ENCODE assay signal across 21 cellular contexts in the genomic region with DNA sequence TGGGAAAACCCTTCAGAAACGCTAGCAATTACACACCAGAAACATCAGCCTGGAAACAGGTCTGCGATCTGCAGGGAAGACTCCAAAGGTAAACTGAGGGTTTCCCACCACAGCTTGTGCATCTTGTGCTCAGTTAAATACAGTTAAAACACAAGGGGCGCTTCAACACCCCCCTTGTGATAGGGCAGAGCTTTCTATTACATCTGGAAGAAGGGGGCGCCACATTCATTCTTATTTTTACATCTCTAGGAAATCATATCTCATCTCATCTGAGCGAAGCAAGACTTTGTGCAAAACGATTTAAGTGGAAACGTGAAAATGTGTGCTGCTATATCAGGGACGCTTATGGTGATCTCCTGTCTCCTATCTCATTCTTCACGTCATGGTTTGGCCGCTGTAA. TPM values are rescaled to one million over a fixed set of nuclear protein-coding genes. Genes with fewer than 3 reads are reported as not detected.
DNase-seq lines count a peak whose midpoint lies in the region; ATAC-seq, FAIRE-seq and TF ChIP-seq lines count a peak whose summit lies in the region.
"Had no signal": no experiment of that assay in that cellular context is flagged by ENCODE, and none has a peak within 500 bp of the region (broad histone marks: within the 10 kb centered on the region; RNA-seq: fewer than 3 reads in every experiment).

No MANE protein-coding gene starts in this region.

- H3K27me3 ChIP-seq in A673 (replicated peaks; ENCODE audit: insufficient read depth, low read depth, low read length, poor library complexity) (no peaks in the 10 kb centered on the region), DND-41 (ENCODE audit: insufficient read depth, low read length, poor library complexity) (no peaks in the 10 kb centered on the region), OCI-LY1 (ENCODE audit: insufficient read depth, low read length) (no peaks in the 10 kb centered on the region), endothelial cell of umbilical vein (ENCODE audit: control insufficient read depth in 2 of 2, insufficient read depth in 2 of 2, low read length in 2 of 2) (peaks cover 0 to 3% of the 10 kb centered on the region in 2 experiments), small intestine (ENCODE audit: control insufficient read depth in 2 of 2, insufficient read depth in 2 of 2, low read length in 2 of 2) (no peaks in the 10 kb centered on the region), heart left ventricle (no peaks in the 10 kb centered on the region)
- H3K27me3 ChIP-seq: cardiac muscle cell, neural progenitor cell had no signal

- ATAC-seq in DND-41 (ENCODE audit: insufficient read depth, low read depth) (no peak), heart left ventricle (no peak)
- ATAC-seq: activated CD4-positive, CD25-positive, alpha-beta regulatory T cell treated with anti-CD3 and anti-CD28 coated beads, Interleukin-2, amount 50 U/mL, for 24 hours; sciatic nerve had no signal

- H3K9ac ChIP-seq in DND-41 (ENCODE audit: low read depth, low read length) (no peak overlapping the region), OCI-LY1 (ENCODE audit: low read length) (no peak overlapping the region), endothelial cell of umbilical vein (replicated peaks; ENCODE audit: extremely low read depth, insufficient read depth, low read length) (no peak overlapping the region)
- H3K9ac ChIP-seq: KMS-11, neural progenitor cell had no signal

- FAIRE-seq in endothelial cell of umbilical vein (lab: Jason Lieb, UNC) (no peak), small intestine (lab: Jason Lieb, UNC) (no peak)

- no TSS peak for BruUV-seq in A673 (replicated peaks; lab: Mats Ljungman, UMichigan)
- BruUV-seq in endothelial cell of umbilical vein (replicated peaks; lab: Mats Ljungman, UMichigan), result TSS peak; percentile 15

- CTCF ChIA-PET in A673 (lab: Charles Lee) (no interaction called here), endothelial cell of umbilical vein (lab: Charles Lee) (interaction anchor here (0.9 to 1.7 kb wide), 5 partner anchors 9 to 193 kb away, joined by 3 to 6 read pairs (median 4); no protein-coding TSS in a partner anchor)

- H3K9me3 ChIP-seq in A673 (ENCODE audit: low read depth, low read length, poor library complexity, severe bottlenecking) (no peaks in the 10 kb centered on the region), DND-41 (ENCODE audit: insufficient read depth, low read length, severe bottlenecking) (no peaks in the 10 kb centered on the region), OCI-LY1 (ENCODE audit: low read length) (no peaks in the 10 kb centered on the region), endothelial cell of umbilical vein (replicated peaks; ENCODE audit: control insufficient read depth, insufficient read depth, low read length) (no peaks in the 10 kb centered on the region), small intestine (ENCODE audit: control insufficient read depth, low read depth) (no peaks in the 10 kb centered on the region), heart left ventricle (no peaks in the 10 kb centered on the region)

- H3K4me3 ChIP-seq in A673 (ENCODE audit: low read depth, low read length, poor library complexity, severe bottlenecking) (no peak overlapping the region), DND-41 (ENCODE audit: low read depth in 1 of 2, low read length in 2 of 2) (no peak overlapping the region), OCI-LY1 (ENCODE audit: low read depth, low read length, poor library complexity, severe bottlenecking) (no peak overlapping the region), endothelial cell of umbilical vein (replicated peaks in 1 of 3; ENCODE audit: insufficient read depth in 1 of 3, low read depth in 1 of 3, low read length in 3 of 3) (no peak overlapping the region), small intestine (ENCODE audit: low read depth in 1 of 2, low read length in 2 of 2) (no peak overlapping the region), heart left ventricle (no peak overlapping the region)
- H3K4me3 ChIP-seq: cardiac muscle cell, neural progenitor cell had no signal

- no peaks in the 10 kb centered on the region for H3K9me2 ChIP-seq in OCI-LY1 (ENCODE audit: low read depth, low read length)

- no peak for TF ChIP-seq POLR2A in endothelial cell of umbilical vein (IDR thresholded peaks at IDR 0.05; ENCODE audit: low read depth, low read length)
- no peak for TF ChIP-seq POLR2A in heart left ventricle (IDR thresholded peaks at IDR 0.05)

- H3K9me1 ChIP-seq in endothelial cell of umbilical vein (replicated peaks; ENCODE audit: control insufficient read depth, extremely low read depth, insufficient read depth, low read length), result no peaks in the 10 kb centered on the region

- H3K79me2 ChIP-seq in DND-41 (ENCODE audit: insufficient read depth, low read length), result no peaks in the 10 kb centered on the region
- H3K79me2 ChIP-seq in OCI-LY1 (ENCODE audit: insufficient read depth, low read length), result no peaks in the 10 kb centered on the region
- no peaks in the 10 kb centered on the region for H3K79me2 ChIP-seq in endothelial cell of umbilical vein (ENCODE audit: control insufficient read depth, insufficient read depth, low read length)

- POLR2A ChIA-PET in A673 (lab: Charles Lee; ENCODE audit: low non-redundant PET) (no interaction called here), endothelial cell of umbilical vein (lab: Charles Lee) (no interaction called here)

- H3K4me2 ChIP-seq in DND-41 (ENCODE audit: insufficient read depth, low read length), result no peak overlapping the region
- H3K4me2 ChIP-seq in OCI-LY1 (ENCODE audit: low read length), result no peak overlapping the region
- H3K4me2 ChIP-seq in endothelial cell of umbilical vein (ENCODE audit: insufficient read depth, low read length), result no peak overlapping the region
- H3K4me2 ChIP-seq: KMS-11, neural progenitor cell had no signal

- WGBS in small intestine, 3 donors, result 82 to 86% (median 84%) methylated on average over 10 of the region's 10 CpGs
- WGBS in heart left ventricle, 4 donors, result 84 to 90% (median 87%) methylated on average over 10 of the region's 10 CpGs

- DNase-seq in A673 (ENCODE audit: low spot score) (no peak), DND-41 (no peak), endothelial cell of umbilical vein (ENCODE audit: low read depth, low spot score) (no peak), small intestine (no peak), LoVo (ENCODE audit: low spot score) (no peak), heart left ventricle (no peak), anterior cingulate cortex (lab: John Stamatoyannopoulos, UW) (no peak)
- DNase-seq: activated CD8-positive, alpha-beta memory T cell treated with anti-CD3 and anti-CD28 coated beads, Interleukin-2, amount 50 U/mL, for 4 hours; HCEC 1CT; immature natural killer cell; NCI-H2029; NCI-H524 treated with DMSO at 0.1 percent for 48 hours; stimulated activated CD4-positive, alpha-beta T cell treated with anti-CD3 and anti-CD28 coated beads, Interleukin-4, amount 100 ng/mL, for 1 hour; trophoblast cell had no signal

- H3K4me1 ChIP-seq in A673 (ENCODE audit: insufficient read depth, low read length, poor library complexity, severe bottlenecking), result no peaks in the 10 kb centered on the region
- H3K4me1 ChIP-seq in DND-41 (ENCODE audit: insufficient read depth, low read length), result no peaks in the 10 kb centered on the region
- H3K4me1 ChIP-seq in OCI-LY1 (ENCODE audit: insufficient read depth, low read length, severe bottlenecking), result no peaks in the 10 kb centered on the region
- H3K4me1 ChIP-seq in endothelial cell of umbilical vein (ENCODE audit: control insufficient read depth, extremely low read depth, insufficient read depth, low read length), result no peaks in the 10 kb centered on the region
- H3K4me1 ChIP-seq in small intestine (ENCODE audit: control insufficient read depth in 2 of 2, insufficient read depth in 1 of 2, low read depth in 1 of 2, low read length in 1 of 2), result no peaks in the 10 kb centered on the region
- H3K4me1 ChIP-seq in heart left ventricle, result peaks cover 0 to 7% (median 0%) of the 10 kb centered on the region in 12 donors
- H3K4me1 ChIP-seq: neural progenitor cell had no signal

- intact Hi-C loops in A673 (cut with micrococcal nuclease; ENCODE audit: unreplicated experiment), result no loop called here
- intact Hi-C loops in endothelial cell of umbilical vein (cut with micrococcal nuclease), result no loop called here
- intact Hi-C loops in heart left ventricle (cut with DNase I), result no loop called here

- dilution Hi-C loops in endothelial cell of umbilical vein (cut with MboI; ENCODE audit: extremely low pct_ligation_motif_present, low sequenced_read_pairs), result no loop called here

- H3K36me3 ChIP-seq in A673 (ENCODE audit: insufficient read depth, low read length, poor library complexity, severe bottlenecking) (no peaks in the 10 kb centered on the region), DND-41 (ENCODE audit: insufficient read depth, low read length) (peaks cover 17% of the 10 kb centered on the region), OCI-LY1 (ENCODE audit: insufficient read depth, low read length) (peaks cover 45% of the 10 kb centered on the region), endothelial cell of umbilical vein (ENCODE audit: control insufficient read depth in 2 of 2, extremely low read depth in 1 of 2, insufficient read depth in 2 of 2, low read length in 2 of 2) (peaks cover 0 to 18% of the 10 kb centered on the region in 2 experiments), small intestine (ENCODE audit: control insufficient read depth in 2 of 2, insufficient read depth in 2 of 2, low read length in 2 of 2) (peaks cover 0 to 2% of the 10 kb centered on the region in 2 donors), heart left ventricle (peaks cover 0 to 31% (median 0%) of the 10 kb centered on the region in 9 donors)
- H3K36me3 ChIP-seq: cardiac muscle cell, neural progenitor cell had no signal

- H3K27ac ChIP-seq in A673 (ENCODE audit: low read depth, low read length, poor library complexity, severe bottlenecking) (no peak overlapping the region), DND-41 (ENCODE audit: low read length) (no peak overlapping the region), OCI-LY1 (ENCODE audit: low read depth, low read length, poor library complexity, severe bottlenecking) (no peak overlapping the region), endothelial cell of umbilical vein (ENCODE audit: insufficient read depth, low read depth, low read length) (no peak overlapping the region), small intestine (ENCODE audit: low read depth in 1 of 2, low read length in 1 of 2) (no peak overlapping the region), heart left ventricle (no peak overlapping the region)
- H3K27ac ChIP-seq: cardiac muscle cell, KMS-11, neural progenitor cell had no signal

- no peaks in the 10 kb centered on the region for H4K20me1 ChIP-seq in DND-41 (ENCODE audit: insufficient read depth, low read length)
- no peaks in the 10 kb centered on the region for H4K20me1 ChIP-seq in OCI-LY1 (ENCODE audit: insufficient read depth, low read length)
- H4K20me1 ChIP-seq in endothelial cell of umbilical vein (replicated peaks; ENCODE audit: control insufficient read depth, extremely low read depth, insufficient read depth, low read length), result no peaks in the 10 kb centered on the region

- peaks cover 5% of the 10 kb centered on the region; the same call in 1 of the 2 replicates for H3F3A ChIP-seq in OCI-LY1 (ENCODE audit: insufficient read depth, low read length)

- TF ChIP-seq CTCF in A673 (conservative IDR thresholded peaks at IDR 0.05; ENCODE audit: low read depth, low read length) (peak; percentile 40; the same call in 1 of the 2 replicates), DND-41 (IDR thresholded peaks at IDR 0.05; ENCODE audit: borderline replicate concordance, extremely low read depth, low read length, poor library complexity, severe bottlenecking) (peak; percentile 46), OCI-LY1 (IDR thresholded peaks at IDR 0.05; ENCODE audit: low read length) (peak; percentile 46; the same call in 1 of the 2 replicates), endothelial cell of umbilical vein (IDR thresholded peaks at IDR 0.05; ENCODE audit: extremely low read depth in 1 of 2, insufficient read depth in 1 of 2, low read depth in 1 of 2, low read length in 2 of 2) (peak in 1 of 2 donors; percentile 7), heart left ventricle (IDR thresholded peaks at IDR 0.05) (no peak)

- H2AFZ ChIP-seq in DND-41 (ENCODE audit: low read depth, low read length) (no peak overlapping the region), OCI-LY1 (ENCODE audit: low read length) (no peak overlapping the region), endothelial cell of umbilical vein (ENCODE audit: low read depth, low read length) (no peak overlapping the region)
- H2AFZ ChIP-seq: neural progenitor cell had no signal

RNA-seq across cellular contexts. Expression of a gene that starts 43.2 kb away (rescaled TPM):
- total RNA-seq in A673 (2021) (2.7 and 3.7 TPM in 2 replicates), endothelial cell of umbilical vein (38.6 and 44.7 TPM in 2 replicates), heart left ventricle (10 to 100 TPM in 1 of 9 donors, 1 to 10 TPM in 8; 2.0 to 23.1 (median 4.2) TPM)
- polyA plus RNA-seq in endothelial cell of umbilical vein (18.5 and 21.0 TPM in 2 replicates), small intestine (1 to 10 TPM in 2 of 3 donors, under 1 TPM in 1; 0.67 to 4.6 (median 3.0) TPM), heart left ventricle (1 to 10 TPM in 1 of 2 donors, under 1 TPM in 1; 0.76 to 2.3 TPM)
- 19.6 and 20.5 TPM in 2 replicates for polyA plus RNA-seq in endothelial cell of umbilical vein (2011; cell fraction: cytosol; rRNA removed)
- polyA plus RNA-seq in endothelial cell of umbilical vein (2011; cell fraction: nucleus; rRNA removed), result 22.9 and 23.2 TPM in 2 replicates
- polyA plus RNA-seq in endothelial cell of umbilical vein (2012), result 12.7 and 16.3 TPM in 2 replicates
- 37.4 TPM in 2 replicates for polyA minus RNA-seq in endothelial cell of umbilical vein
- not detected for polyA minus RNA-seq in endothelial cell of umbilical vein (2011; cell fraction: cytosol; rRNA and poly(A)+ RNA removed)
- 11.8 and 17.1 TPM in 2 replicates for polyA minus RNA-seq in endothelial cell of umbilical vein (2011; cell fraction: nucleus; rRNA and poly(A)+ RNA removed)

RNA-seq across cellular contexts. Expression of a gene that starts 58.5 kb away (rescaled TPM):
- total RNA-seq in A673 (2021), result 0.09 TPM in 1 of 2 replicates, not detected in the other
- total RNA-seq in endothelial cell of umbilical vein, result 0.18 and 0.28 TPM in 2 replicates
- polyA plus RNA-seq in endothelial cell of umbilical vein, result not detected in 2 replicates
- 0.01 TPM in 1 of 2 replicates, not detected in the other for polyA plus RNA-seq in endothelial cell of umbilical vein (2011; cell fraction: cytosol; rRNA removed)
- not detected in 2 replicates for polyA plus RNA-seq in endothelial cell of umbilical vein (2011; cell fraction: nucleus; rRNA removed)
- not detected in 2 replicates for polyA plus RNA-seq in endothelial cell of umbilical vein (2012)
- polyA minus RNA-seq in endothelial cell of umbilical vein, result 0.07 TPM in 1 of 2 replicates, not detected in the other
- polyA minus RNA-seq in endothelial cell of umbilical vein (2011; cell fraction: cytosol; rRNA and poly(A)+ RNA removed), result not detected
- polyA minus RNA-seq in endothelial cell of umbilical vein (2011; cell fraction: nucleus; rRNA and poly(A)+ RNA removed), result not detected in 2 replicates
- not detected for polyA plus RNA-seq in small intestine
- under 1 TPM in 4 of 9 donors, not detected in 5; 0.06 to 0.45 (median 0.25) TPM for total RNA-seq in heart left ventricle
- not detected for polyA plus RNA-seq in heart left ventricle
- total RNA-seq: T-helper 1 cell treated with Interleukin-12 subunit alpha and Interleukin-12 subunit beta and Interleukin-4 antibody, amounts not matched to agents 30 ng/mL and 1 ng/mL, for 36 hours had no signal
- polyA plus RNA-seq: cardiac muscle cell, immature natural killer cell had no signal

Comparison
In these comparisons a context has a peak if more than half of its experiments do, and no peak if none do; other contexts are left out.
1. CTCF ChIP-seq: peak in A673 (single experiment), DND-41 (single experiment) and OCI-LY1 (single experiment); none in heart left ventricle (0 of 12).